ENCODE assay signal across 17 cellular contexts in genomic region chr17:77432034-77432554, GRCh38.
DNase-seq lines count a peak whose midpoint lies in the region; ATAC-seq and TF ChIP-seq lines count a peak whose summit lies in the region.
"Had no signal": no experiment of that assay in that cellular context is flagged by ENCODE, and none has a peak within 500 bp of the region (broad histone marks: within the 10 kb centered on the region; RNA-seq: fewer than 3 reads in every experiment).

No MANE protein-coding gene starts in this region.

- no peak for DNase-seq in T-helper 2 cell treated with Interferon-gamma antibody and Interleukin-4, amounts not matched to agents 5 μg/mL and 100 μg/mL, for 36 hours (ENCODE audit: low spot score)
- DNase-seq in T-helper 2 cell, result no peak
- no peak for DNase-seq in RWPE1 (ENCODE audit: low spot score)
- DNase-seq in endodermal cell, result no peak
- DNase-seq in prostate gland (ENCODE audit: low spot score), result no peak
- DNase-seq in CD14-positive monocyte (ENCODE audit: low spot score), result no peak
- no peak for DNase-seq in erythroblast (lab: John Stamatoyannopoulos, UW)
- DNase-seq: activated CD4-positive, CD25-positive, alpha-beta regulatory T cell; activated gamma-delta T cell; Calu3; left ventricle myocardium superior; NCI-H2171 had no signal

- H3K27ac ChIP-seq in RWPE1 (peak overlapping the region; percentile 31; the same call in 1 of the 2 replicates), endodermal cell (ENCODE audit: low read depth, low read length) (no peak overlapping the region), prostate gland (peak overlapping the region; percentile 9 to 38)
- H3K27ac ChIP-seq: epithelial cell of prostate, thoracic aorta had no signal

- 83 to 84% methylated on average over 12 to 13 of the region's 13 CpGs for WGBS in endodermal cell (ENCODE audit: insufficient coverage in 1 of 2, insufficient read length in 1 of 2), 2 experiments
- WGBS in prostate gland, result 93% methylated on average over 13 of the region's 13 CpGs

- CTCF ChIA-PET in RWPE1 (lab: Yijun Ruan, JAX), result no interaction called here

- peaks cover 70% of the 10 kb centered on the region for H3K4me1 Mint-ChIP-seq in T-helper 2 cell treated with Interferon-gamma antibody and Interleukin-4, amounts not matched to agents 5 μg/mL and 100 μg/mL, for 36 hours (ENCODE audit: low read depth)
- H3K4me1 Mint-ChIP-seq in endodermal cell, result peaks cover 30% of the 10 kb centered on the region
- peaks cover 84% of the 10 kb centered on the region for H3K4me1 Mint-ChIP-seq in CD14-positive monocyte

- TF ChIP-seq POLR2A in prostate gland (IDR thresholded peaks at IDR 0.05), result no peak
- TF ChIP-seq POLR2A in erythroblast (IDR thresholded peaks at IDR 0.05; ENCODE audit: low read length), result no peak

- POLR2A ChIA-PET in RWPE1 (lab: Yijun Ruan, JAX; ENCODE audit: low non-redundant PET), result no interaction called here

- peaks cover 17% of the 10 kb centered on the region for H3K4me1 ChIP-seq in endodermal cell (ENCODE audit: control insufficient read depth, insufficient read depth, low read length)
- peaks cover 25% of the 10 kb centered on the region for H3K4me1 ChIP-seq in prostate gland (replicated peaks)

- no peaks in the 10 kb centered on the region for H3K27me3 Mint-ChIP-seq in T-helper 2 cell treated with Interferon-gamma antibody and Interleukin-4, amounts not matched to agents 5 μg/mL and 100 μg/mL, for 36 hours (ENCODE audit: low read depth)
- H3K27me3 Mint-ChIP-seq in endodermal cell (ENCODE audit: insufficient read depth) (no peaks in the 10 kb centered on the region), CD14-positive monocyte (ENCODE audit: low read depth in 3 of 3) (peaks cover 0 to 3% (median 0%) of the 10 kb centered on the region in 3 donors)

- peak overlapping the region; percentile 26 for H3K27ac Mint-ChIP-seq in T-helper 2 cell treated with Interferon-gamma antibody and Interleukin-4, amounts not matched to agents 5 μg/mL and 100 μg/mL, for 36 hours
- H3K27ac Mint-ChIP-seq in endodermal cell (peak overlapping the region; percentile 26), CD14-positive monocyte (peak overlapping the region in 1 of 7 donors; percentile 36)

- intact Hi-C loops in prostate gland (cut with DNase I) (loop anchor here (10.0 kb wide), 1 partner anchor 173 kb away; no protein-coding TSS in a partner anchor), CD14-positive monocyte (cut with micrococcal nuclease) (loop anchor here in 1 of 2 donors (5.0 kb wide), 1 partner anchor 60 kb away; no protein-coding TSS in a partner anchor)

- no peaks in the 10 kb centered on the region for H3K9me3 ChIP-seq in endodermal cell (ENCODE audit: control insufficient read depth, low read length)
- H3K9me3 ChIP-seq in prostate gland, result no peaks in the 10 kb centered on the region
- H3K9me3 ChIP-seq: thoracic aorta had no signal

- TF ChIP-seq CTCF in RWPE1 (conservative IDR thresholded peaks at IDR 0.05; ENCODE audit: low read depth), result no peak
- no peak for TF ChIP-seq CTCF in endodermal cell (conservative IDR thresholded peaks at IDR 0.05)
- no peak for TF ChIP-seq CTCF in prostate gland (IDR thresholded peaks at IDR 0.05)
- TF ChIP-seq CTCF in CD14-positive monocyte (IDR thresholded peaks at IDR 0.05), result no peak

- ATAC-seq in GM21447 (IDR thresholded peaks at IDR 0.05; ENCODE audit: unreplicated experiment), result no peak
- ATAC-seq: HCT116, left ventricle myocardium superior had no signal

- no peak overlapping the region for H3K4me3 ChIP-seq in endodermal cell (ENCODE audit: low read length)
- no peak overlapping the region for H3K4me3 ChIP-seq in prostate gland
- H3K4me3 ChIP-seq: SK-N-MC, thoracic aorta had no signal

- peaks cover 31% of the 10 kb centered on the region for H3K36me3 Mint-ChIP-seq in T-helper 2 cell treated with Interferon-gamma antibody and Interleukin-4, amounts not matched to agents 5 μg/mL and 100 μg/mL, for 36 hours (ENCODE audit: low read depth)
- H3K36me3 Mint-ChIP-seq in endodermal cell (ENCODE audit: low read depth) (peaks cover 1% of the 10 kb centered on the region), CD14-positive monocyte (peaks cover 18 to 35% of the 10 kb centered on the region in 2 donors)

- H3K27me3 ChIP-seq in endodermal cell (ENCODE audit: control insufficient read depth, insufficient read depth, low read length, poor library complexity, severe bottlenecking) (no peaks in the 10 kb centered on the region), prostate gland (replicated peaks; ENCODE audit: insufficient read depth) (no peaks in the 10 kb centered on the region)

- no peaks in the 10 kb centered on the region for H3K9me3 Mint-ChIP-seq in T-helper 2 cell treated with Interferon-gamma antibody and Interleukin-4, amounts not matched to agents 5 μg/mL and 100 μg/mL, for 36 hours
- H3K9me3 Mint-ChIP-seq in endodermal cell, result no peaks in the 10 kb centered on the region
- H3K9me3 Mint-ChIP-seq in CD14-positive monocyte, result no peaks in the 10 kb centered on the region

- H3K36me3 ChIP-seq in endodermal cell (ENCODE audit: control insufficient read depth, insufficient read depth, low read length) (peaks cover 12% of the 10 kb centered on the region), prostate gland (no peaks in the 10 kb centered on the region)
- H3K36me3 ChIP-seq: thoracic aorta had no signal

- no peak overlapping the region for H3K9ac ChIP-seq in endodermal cell (ENCODE audit: extremely low read depth, low read length, poor library complexity, severe bottlenecking)

- H3K4me3 Mint-ChIP-seq in T-helper 2 cell treated with Interferon-gamma antibody and Interleukin-4, amounts not matched to agents 5 μg/mL and 100 μg/mL, for 36 hours, result peak overlapping the region; percentile 24
- H3K4me3 Mint-ChIP-seq in endodermal cell (no peak overlapping the region), CD14-positive monocyte (no peak overlapping the region)
